8 cellular contexts compared by ENCODE assay signal in genomic region chr1:23810818-23811420, GRCh38. TPM values are rescaled to one million over a fixed set of nuclear protein-coding genes. Genes with fewer than 3 reads are reported as not detected.
DNase-seq lines count a peak whose midpoint lies in the region; ATAC-seq, FAIRE-seq and TF ChIP-seq lines count a peak whose summit lies in the region.

No MANE protein-coding gene starts in this region.

- peaks cover 10% of the 10 kb centered on the region for H3K36me3 Mint-ChIP-seq in T-helper 2 cell treated with Interferon-gamma antibody and Interleukin-4, amounts not matched to agents 5 μg/mL and 100 μg/mL, for 36 hours (ENCODE audit: low read depth)

- no peaks in the 10 kb centered on the region for H3K9me3 Mint-ChIP-seq in T-helper 2 cell treated with Interferon-gamma antibody and Interleukin-4, amounts not matched to agents 5 μg/mL and 100 μg/mL, for 36 hours

- no peak for FAIRE-seq in urothelium cell line (lab: Jason Lieb, UNC)

- H3K4me3 ChIP-seq in HL-60 (replicated peaks; ENCODE audit: insufficient read depth, low read length) (no peak overlapping the region), lower lobe of right lung (no peak overlapping the region)

- no peak overlapping the region for H3K4me3 Mint-ChIP-seq in T-helper 2 cell treated with Interferon-gamma antibody and Interleukin-4, amounts not matched to agents 5 μg/mL and 100 μg/mL, for 36 hours

- DNase-seq in HL-60 (ENCODE audit: low read depth in 1 of 2, low spot score in 1 of 2) (peak; percentile 81 to 95), cerebellar cortex (ENCODE audit: low spot score) (peak; percentile 38), lower lobe of right lung (peak; percentile 73), urothelium cell line (ENCODE audit: low spot score) (peak; percentile 40), HPDE6-E6E7 (ENCODE audit: extremely low spot score) (no peak)
- peak; percentile 37 for DNase-seq in T-helper 2 cell treated with Interferon-gamma antibody and Interleukin-4, amounts not matched to agents 5 μg/mL and 100 μg/mL, for 36 hours (ENCODE audit: low spot score)

- peaks cover 71% of the 10 kb centered on the region for H3K36me3 ChIP-seq in lower lobe of right lung

- H3K27me3 ChIP-seq in HL-60 (ENCODE audit: insufficient read depth, poor library complexity, severe bottlenecking) (no peaks in the 10 kb centered on the region), lower lobe of right lung (ENCODE audit: low read depth) (no peaks in the 10 kb centered on the region)

- no peaks in the 10 kb centered on the region for H3K9me3 ChIP-seq in lower lobe of right lung

- TF ChIP-seq CTCF in GM12874 (IDR thresholded peaks at IDR 0.05; ENCODE audit: insufficient read depth, low read depth, low read length) (peak; percentile 94), HL-60 (IDR thresholded peaks at IDR 0.05; ENCODE audit: insufficient read depth, low read length) (peak; percentile 96), lower lobe of right lung (IDR thresholded peaks at IDR 0.05) (peak; percentile 65)

- intact Hi-C loops in lower lobe of right lung (cut with DNase I), result no loop called here

- no peaks in the 10 kb centered on the region for H3K27me3 Mint-ChIP-seq in T-helper 2 cell treated with Interferon-gamma antibody and Interleukin-4, amounts not matched to agents 5 μg/mL and 100 μg/mL, for 36 hours (ENCODE audit: low read depth)

- ATAC-seq in lower lobe of right lung, result peak; percentile 87 to 90
- ATAC-seq in GM18870 (IDR thresholded peaks at IDR 0.05; ENCODE audit: unreplicated experiment), result no peak

- peak overlapping the region; percentile 22 for H3K27ac Mint-ChIP-seq in T-helper 2 cell treated with Interferon-gamma antibody and Interleukin-4, amounts not matched to agents 5 μg/mL and 100 μg/mL, for 36 hours

- H3K27ac ChIP-seq in HL-60 (replicated peaks), result peak overlapping the region; percentile 55
- no peak overlapping the region for H3K27ac ChIP-seq in lower lobe of right lung

- peaks cover 10% of the 10 kb centered on the region for H3K4me1 Mint-ChIP-seq in T-helper 2 cell treated with Interferon-gamma antibody and Interleukin-4, amounts not matched to agents 5 μg/mL and 100 μg/mL, for 36 hours (ENCODE audit: low read depth)

- H3K4me1 ChIP-seq in lower lobe of right lung, result peaks cover 13% of the 10 kb centered on the region

RNA-seq across cellular contexts. Expression of gene GALE, which starts 10.4 kb away (rescaled TPM):
- total RNA-seq in lower lobe of right lung, result 49.8 TPM

RNA-seq across cellular contexts. Expression of gene HMGCL, which starts 14.3 kb away (rescaled TPM):
- 39.3 TPM for total RNA-seq in lower lobe of right lung

RNA-seq across cellular contexts. Expression of gene LYPLA2, which starts 20.0 kb away (rescaled TPM):
- 44.2 TPM for total RNA-seq in lower lobe of right lung

RNA-seq across cellular contexts. Expression of gene PITHD1, which starts 32.7 kb away (rescaled TPM):
- 46.6 TPM for total RNA-seq in lower lobe of right lung

RNA-seq across cellular contexts. Expression of gene FUCA1, which starts 57.2 kb away (rescaled TPM):
- 54.2 TPM for total RNA-seq in lower lobe of right lung
